In genomic region chr5:402615-403359, GRCh38 we compare ENCODE assay signal across 8 cellular contexts. TPM values are rescaled to one million over a fixed set of nuclear protein-coding genes. Genes with fewer than 3 reads are reported as not detected.
A peak's percentile ranks its signal among the peaks of the same experiment; 100 is the strongest.
DNase-seq lines count a peak whose midpoint lies in the region; ATAC-seq and TF ChIP-seq lines count a peak whose summit lies in the region.

No MANE protein-coding gene starts in this region.

- in situ Hi-C loops in KBM-7 (cut with MboI; ENCODE audit: low pct_unique_long_range_greater_than_20kb, low sequenced_read_pairs) (no loop called here), transverse colon (cut with MboI; ENCODE audit: low pct_ligation_motif_present in 1 of 4, low pct_unique_long_range_greater_than_20kb in 1 of 4, low sequenced_read_pairs in 3 of 4) (no loop called here)

- no peak for TF ChIP-seq EP300 in transverse colon (IDR thresholded peaks at IDR 0.05; ENCODE audit: low read depth)

- intact Hi-C loops in transverse colon (cut with DNase I; ENCODE audit: low total_unique reads) = no loop called here

- H3K27ac ChIP-seq in transverse colon = peak overlapping the region in 1 of 4 donors; percentile 3

- no peaks in the 10 kb centered on the region for H3K36me3 ChIP-seq in transverse colon

- no peak overlapping the region for H3K4me3 ChIP-seq in transverse colon

- H3K9me3 ChIP-seq in transverse colon = no peaks in the 10 kb centered on the region

- peaks cover 0 to 13% (median 11%) of the 10 kb centered on the region in 4 donors for H3K4me1 ChIP-seq in transverse colon

- ATAC-seq in GM18505 (IDR thresholded peaks at IDR 0.05; ENCODE audit: unreplicated experiment) (peak; percentile 58), GM21576 (IDR thresholded peaks at IDR 0.05; ENCODE audit: unreplicated experiment) (peak; percentile 54)

- TF ChIP-seq POLR2A in GM18505 (IDR thresholded peaks at IDR 0.05; ENCODE audit: borderline replicate concordance, extremely low read depth, insufficient read depth, insufficient read length) (no peak), transverse colon (IDR thresholded peaks at IDR 0.05) (no peak)

- H3K27me3 ChIP-seq in transverse colon = peaks cover 25% of the 10 kb centered on the region

- 73 to 84% methylated on average over 17 to 20 of the region's 20 CpGs for WGBS in transverse colon (ENCODE audit: low coverage in 1 of 2), 2 donors

- no peak for TF ChIP-seq CTCF in transverse colon (IDR thresholded peaks at IDR 0.05)

- DNase-seq in KBM-7 = peak; percentile 94
- DNase-seq in germinal center (ENCODE audit: low spot score) = peak; percentile 45
- no peak for DNase-seq in foreskin melanocyte
- no peak for DNase-seq in transverse colon
- DNase-seq in OCI-M2 (lab: John Stamatoyannopoulos, UW; ENCODE audit: unreplicated experiment) = no peak
- DNase-seq in nucleus accumbens (lab: John Stamatoyannopoulos, UW) = no peak

RNA-seq across cellular contexts. Expression of gene EXOC3, which starts 40.2 kb away (rescaled TPM):
- total RNA-seq in transverse colon = 100 to 1,000 TPM in 1 of 4 donors, 10 to 100 TPM in 3; 69.9 to 240 (median 76.1) TPM

Comparison
In these comparisons a context has a peak if more than half of its experiments do, and no peak if none do; other contexts are left out.
1. DNase-seq: peak in KBM-7 (single experiment) and germinal center (single experiment); none in foreskin melanocyte (single experiment), transverse colon (single experiment), OCI-M2 (single experiment) and nucleus accumbens (0 of 56).